In genomic region chr4:39044364-39044946, GRCh38 we compare ENCODE assay signal across 1 cellular context.
A peak's percentile ranks its signal among the peaks of the same experiment; 100 is the strongest.
TF ChIP-seq lines count a peak whose summit lies in the region.

No MANE protein-coding gene starts in this region.

TF ChIP-seq in K562, 482 proteins besides CTCF, POLR2A, EP300 and RAD21 (continued from another document):
- TF ChIP-seq TEAD2 (tag; IDR thresholded peaks at IDR 0.05) (0 out of 2 replicates have a peak, but pooled peaks have one; percentile 25), CBX2 (IDR thresholded peaks at IDR 0.05; ENCODE audit: insufficient read depth, low read length, poor library complexity, severe bottlenecking) (no peak), CTCFL (IDR thresholded peaks at IDR 0.05; ENCODE audit: borderline replicate concordance, insufficient read depth, low read depth, low read length, poor library complexity, severe bottlenecking) (peak; percentile 27), PRDM10 (IDR thresholded peaks at IDR 0.05; ENCODE audit: partially characterized antibody) (peak; percentile 52), SMAD4 (CRISPR knock-in tag; conservative IDR thresholded peaks at IDR 0.05) (peak; percentile 28; the same call in 1 of the 2 replicates), HNRNPUL1 (IDR thresholded peaks at IDR 0.05; ENCODE audit: low read length) (no peak), ZNF766 (CRISPR knock-in tag; conservative IDR thresholded peaks at IDR 0.05) (peak; percentile 91), ZBTB2 (IDR thresholded peaks at IDR 0.05) (peak; percentile 31; the same call in 1 of the 2 replicates), SAFB (IDR thresholded peaks at IDR 0.05; ENCODE audit: borderline replicate concordance, low read depth, low read length) (peak; percentile 69; the same call in 1 of the 2 replicates)
